ENCODE assay signal across 8 cellular contexts in genomic region chr19:44142014-44142523, GRCh38. TPM values are rescaled to one million over a fixed set of nuclear protein-coding genes. Genes with fewer than 3 reads are reported as not detected.
DNase-seq lines count a peak whose midpoint lies in the region; ATAC-seq, FAIRE-seq and TF ChIP-seq lines count a peak whose summit lies in the region.

No MANE protein-coding gene starts in this region.

- peak overlapping the region; percentile 84 to 86 for H3K9ac ChIP-seq in mucosa of rectum (ENCODE audit: low read depth in 1 of 2, low read length in 2 of 2)

- peaks cover 37% of the 10 kb centered on the region for H3K36me3 Mint-ChIP-seq in activated CD8-positive, alpha-beta memory T cell treated with anti-CD3 and anti-CD28 coated beads, Interleukin-2, amount 10 ng/mL, durations not matched to agents 7 days and 5 days
- peaks cover 11% of the 10 kb centered on the region for H3K36me3 Mint-ChIP-seq in effector memory CD8-positive, alpha-beta T cell (ENCODE audit: insufficient read depth)

- peaks cover 7% of the 10 kb centered on the region for H3K9me3 Mint-ChIP-seq in activated CD8-positive, alpha-beta memory T cell treated with anti-CD3 and anti-CD28 coated beads, Interleukin-2, amount 10 ng/mL, durations not matched to agents 7 days and 5 days (ENCODE audit: low read depth)
- H3K9me3 Mint-ChIP-seq in effector memory CD8-positive, alpha-beta T cell = no peaks in the 10 kb centered on the region

- peaks cover 8 to 16% of the 10 kb centered on the region in 2 donors for H3K36me3 ChIP-seq in mucosa of rectum (ENCODE audit: control insufficient read depth in 2 of 2, insufficient read depth in 2 of 2, low read length in 2 of 2)

- peak overlapping the region; percentile 85 for H3K27ac Mint-ChIP-seq in activated CD8-positive, alpha-beta memory T cell treated with anti-CD3 and anti-CD28 coated beads, Interleukin-2, amount 10 ng/mL, durations not matched to agents 7 days and 5 days
- peak overlapping the region; percentile 93 to 96 for H3K27ac Mint-ChIP-seq in effector memory CD8-positive, alpha-beta T cell

- peak; percentile 16 for ATAC-seq in activated CD8-positive, alpha-beta memory T cell treated with anti-CD3 and anti-CD28 coated beads, Interleukin-2, amount 10 ng/mL, durations not matched to agents 7 days and 5 days
- ATAC-seq in effector memory CD8-positive, alpha-beta T cell (replicated peaks) = no peak
- ATAC-seq in GM19455 (IDR thresholded peaks at IDR 0.05; ENCODE audit: unreplicated experiment) = no peak

- H3K27me3 Mint-ChIP-seq in activated CD8-positive, alpha-beta memory T cell treated with anti-CD3 and anti-CD28 coated beads, Interleukin-2, amount 10 ng/mL, durations not matched to agents 7 days and 5 days = no peaks in the 10 kb centered on the region
- no peaks in the 10 kb centered on the region for H3K27me3 Mint-ChIP-seq in effector memory CD8-positive, alpha-beta T cell

- CTCF ChIA-PET in activated CD8-positive, alpha-beta memory T cell treated with anti-CD3 and anti-CD28 coated beads, Interleukin-2, amount 10 ng/mL, durations not matched to agents 7 days and 5 days (lab: Charles Lee) = interaction anchor here (0.9 to 1.0 kb wide), 2 partner anchors 8 to 47 kb away, joined by 3 read pairs; no protein-coding TSS in a partner anchor

- H3K4me3 ChIP-seq in mucosa of rectum (ENCODE audit: low read length in 2 of 2) = peak overlapping the region; percentile 97 to 100

- FAIRE-seq in D721Med (lab: Jason Lieb, UNC) = no peak

- no peaks in the 10 kb centered on the region for H3K27me3 ChIP-seq in mucosa of rectum (ENCODE audit: control insufficient read depth in 2 of 2, insufficient read depth in 2 of 2, low read length in 2 of 2)

- peak overlapping the region in 1 of 2 donors; percentile 62 for H3K27ac ChIP-seq in mucosa of rectum (ENCODE audit: low read depth in 2 of 2, low read length in 2 of 2)

- DNase-seq in activated CD8-positive, alpha-beta memory T cell treated with anti-CD3 and anti-CD28 coated beads, Interleukin-2, amount 10 ng/mL, durations not matched to agents 7 days and 5 days = no peak
- no peak for DNase-seq in activated CD8-positive, alpha-beta memory T cell treated with anti-CD3 and anti-CD28 coated beads, Interleukin-2, amount 50 U/mL, for 4 hours
- DNase-seq in RPMI7951 (ENCODE audit: low read depth) (peak; percentile 49), NOMO-1 (lab: John Stamatoyannopoulos, UW; ENCODE audit: unreplicated experiment in 2 of 2) (no peak), D721Med (ENCODE audit: insufficient read length, low spot score) (no peak)
- no peak for DNase-seq in effector memory CD8-positive, alpha-beta T cell

- H3K4me1 Mint-ChIP-seq in activated CD8-positive, alpha-beta memory T cell treated with anti-CD3 and anti-CD28 coated beads, Interleukin-2, amount 10 ng/mL, durations not matched to agents 7 days and 5 days = peaks cover 18% of the 10 kb centered on the region
- H3K4me1 Mint-ChIP-seq in effector memory CD8-positive, alpha-beta T cell (ENCODE audit: low read depth in 2 of 2) = peaks cover 13 to 17% of the 10 kb centered on the region in 2 donors

- peaks cover 6 to 10% of the 10 kb centered on the region in 2 donors for H3K4me1 ChIP-seq in mucosa of rectum (ENCODE audit: control insufficient read depth in 2 of 2, insufficient read depth in 2 of 2, low read length in 2 of 2)

- peak overlapping the region; percentile 88 for H3K4me3 Mint-ChIP-seq in activated CD8-positive, alpha-beta memory T cell treated with anti-CD3 and anti-CD28 coated beads, Interleukin-2, amount 10 ng/mL, durations not matched to agents 7 days and 5 days
- H3K4me3 Mint-ChIP-seq in effector memory CD8-positive, alpha-beta T cell = peak overlapping the region; percentile 93 to 98

- no peak for TF ChIP-seq CTCF in D721Med (IDR thresholded peaks at IDR 0.05; ENCODE audit: insufficient read depth, missing control alignments)

- H3K9me3 ChIP-seq in mucosa of rectum (ENCODE audit: control insufficient read depth in 2 of 2, low read length in 2 of 2) = no peaks in the 10 kb centered on the region

RNA-seq across cellular contexts. Expression of gene ZNF234, which starts 0.7 kb away (rescaled TPM):
- total RNA-seq in activated CD8-positive, alpha-beta memory T cell treated with anti-CD3 and anti-CD28 coated beads, Interleukin-2, amount 10 ng/mL, durations not matched to agents 7 days and 5 days = 10 to 100 TPM; 10.1 to 12.2 TPM
- 6.7 and 7.0 TPM in 2 replicates for total RNA-seq in RPMI7951 (2014; rRNA removed; shearing (Covaris generic))

RNA-seq across cellular contexts. Expression of gene ZNF226, which starts 22.8 kb away (rescaled TPM):
- total RNA-seq in activated CD8-positive, alpha-beta memory T cell treated with anti-CD3 and anti-CD28 coated beads, Interleukin-2, amount 10 ng/mL, durations not matched to agents 7 days and 5 days = 10 to 100 TPM; 13.1 to 15.2 TPM
- total RNA-seq in RPMI7951 (2014; rRNA removed; shearing (Covaris generic)) = 31.1 and 32.9 TPM in 2 replicates

RNA-seq across cellular contexts. Expression of gene ZNF225, which starts 28.9 kb away (rescaled TPM):
- 1 to 10 TPM; 4.2 to 6.2 TPM for total RNA-seq in activated CD8-positive, alpha-beta memory T cell treated with anti-CD3 and anti-CD28 coated beads, Interleukin-2, amount 10 ng/mL, durations not matched to agents 7 days and 5 days
- total RNA-seq in RPMI7951 (2014; rRNA removed; shearing (Covaris generic)) = 3.1 and 4.1 TPM in 2 replicates

RNA-seq across cellular contexts. Expression of gene ZNF224, which starts 47.9 kb away (rescaled TPM):
- total RNA-seq in activated CD8-positive, alpha-beta memory T cell treated with anti-CD3 and anti-CD28 coated beads, Interleukin-2, amount 10 ng/mL, durations not matched to agents 7 days and 5 days = 10 to 100 TPM; 28.7 to 32.6 TPM
- total RNA-seq in RPMI7951 (2014; rRNA removed; shearing (Covaris generic)) = 13.2 and 15.7 TPM in 2 replicates
